ENCODE assay signal across 15 cellular contexts in the genomic region with DNA sequence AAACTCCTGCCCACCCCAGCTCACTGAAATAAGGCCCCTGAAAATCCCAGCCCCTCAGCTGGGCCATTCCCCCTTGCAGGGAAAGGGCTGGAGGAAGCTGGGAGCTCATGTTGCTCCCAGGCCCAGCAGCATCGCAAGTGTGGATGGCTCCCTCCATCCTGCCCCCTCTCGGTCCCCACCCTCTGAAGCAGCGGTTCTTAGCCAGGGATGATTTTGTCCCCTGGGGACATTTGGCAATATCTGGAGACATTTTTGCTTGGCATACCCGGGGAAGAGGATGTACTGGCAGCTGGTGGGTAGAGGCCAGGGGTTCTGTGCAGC.
"Had no signal": no experiment of that assay in that cellular context is flagged by ENCODE, and none has a peak within 500 bp of the region (broad histone marks: within the 10 kb centered on the region; RNA-seq: fewer than 3 reads in every experiment).

No MANE protein-coding gene starts in this region.

- H3K9me3 Mint-ChIP-seq: effector memory CD8-positive, alpha-beta T cell had no signal

- H3K27ac Mint-ChIP-seq: effector memory CD8-positive, alpha-beta T cell; memory B cell; nephron progenitor cell; stimulated activated naive B cell treated with anti-CD40 and anti-IgM and Interleukin-4, amounts not matched to agents 10 μg/mL and 1 μg/mL and 100 μg/mL, for 72 hours had no signal

- H3K27me3 ChIP-seq: dorsolateral prefrontal cortex, transverse colon had no signal

- ATAC-seq: effector memory CD8-positive, alpha-beta T cell had no signal

- H3K4me3 ChIP-seq: dorsolateral prefrontal cortex, transverse colon had no signal

- DNase-seq: activated effector memory CD4-positive, alpha-beta T cell treated with anti-CD3 and anti-CD28 coated beads, Interleukin-2, amount 50 U/mL, for 16 hours; activated naive CD4-positive, alpha-beta T cell treated with anti-CD3 and anti-CD28 coated beads, Interleukin-2, amount 50 U/mL, for 16 hours; activated T-cell treated with anti-CD3 and anti-CD28 coated beads for 4 hours; effector memory CD8-positive, alpha-beta T cell; occipital lobe; stimulated activated CD4-positive, alpha-beta T cell treated with anti-CD3 and anti-CD28 coated beads, Interleukin-2, amount 100 ng/mL, for 48 hours; stimulated activated CD8-positive, alpha-beta memory T cell treated with anti-CD3 and anti-CD28 coated beads, Interleukin-4, amount 100 ng/mL, for 48 hours had no signal

- H3K4me3 Mint-ChIP-seq: brain; central memory CD8-positive, alpha-beta T cell; effector memory CD8-positive, alpha-beta T cell; memory B cell; nephron progenitor cell; stimulated activated naive B cell treated with anti-CD40 and anti-IgM and Interleukin-4, amounts not matched to agents 10 μg/mL and 1 μg/mL and 100 μg/mL, for 72 hours had no signal

- H3K36me3 ChIP-seq: transverse colon, WERI-Rb-1 had no signal

- H3K27ac ChIP-seq: dorsolateral prefrontal cortex, WERI-Rb-1 had no signal

- H3K4me1 Mint-ChIP-seq: memory B cell had no signal

- H3K27me3 Mint-ChIP-seq: central memory CD8-positive, alpha-beta T cell had no signal
